1 cellular context compared by ENCODE assay signal in the genomic region with DNA sequence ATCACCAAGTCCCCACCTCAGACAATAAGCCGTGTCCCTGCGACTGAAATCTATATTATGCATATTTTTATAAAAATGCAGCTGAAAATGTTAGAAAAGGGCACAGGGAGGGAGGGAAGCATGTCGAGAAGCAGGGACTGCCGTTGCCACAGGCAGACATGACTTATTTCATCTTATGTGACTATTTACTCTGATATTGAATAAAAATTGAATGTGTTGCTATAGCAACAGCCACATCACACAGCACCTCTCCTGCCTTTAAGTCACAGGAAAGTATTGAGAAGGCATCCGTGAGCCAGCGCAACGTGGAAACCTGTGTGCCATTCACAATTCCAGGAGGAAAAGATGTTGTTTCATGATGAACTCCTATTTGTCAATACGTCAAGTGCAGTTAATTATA.
TF ChIP-seq lines count a peak whose summit lies in the region.

No MANE protein-coding gene starts in this region.

TF ChIP-seq in K562, 482 proteins besides CTCF, POLR2A, EP300 and RAD21 (continued from another document):
- TF ChIP-seq, protein P1, sequence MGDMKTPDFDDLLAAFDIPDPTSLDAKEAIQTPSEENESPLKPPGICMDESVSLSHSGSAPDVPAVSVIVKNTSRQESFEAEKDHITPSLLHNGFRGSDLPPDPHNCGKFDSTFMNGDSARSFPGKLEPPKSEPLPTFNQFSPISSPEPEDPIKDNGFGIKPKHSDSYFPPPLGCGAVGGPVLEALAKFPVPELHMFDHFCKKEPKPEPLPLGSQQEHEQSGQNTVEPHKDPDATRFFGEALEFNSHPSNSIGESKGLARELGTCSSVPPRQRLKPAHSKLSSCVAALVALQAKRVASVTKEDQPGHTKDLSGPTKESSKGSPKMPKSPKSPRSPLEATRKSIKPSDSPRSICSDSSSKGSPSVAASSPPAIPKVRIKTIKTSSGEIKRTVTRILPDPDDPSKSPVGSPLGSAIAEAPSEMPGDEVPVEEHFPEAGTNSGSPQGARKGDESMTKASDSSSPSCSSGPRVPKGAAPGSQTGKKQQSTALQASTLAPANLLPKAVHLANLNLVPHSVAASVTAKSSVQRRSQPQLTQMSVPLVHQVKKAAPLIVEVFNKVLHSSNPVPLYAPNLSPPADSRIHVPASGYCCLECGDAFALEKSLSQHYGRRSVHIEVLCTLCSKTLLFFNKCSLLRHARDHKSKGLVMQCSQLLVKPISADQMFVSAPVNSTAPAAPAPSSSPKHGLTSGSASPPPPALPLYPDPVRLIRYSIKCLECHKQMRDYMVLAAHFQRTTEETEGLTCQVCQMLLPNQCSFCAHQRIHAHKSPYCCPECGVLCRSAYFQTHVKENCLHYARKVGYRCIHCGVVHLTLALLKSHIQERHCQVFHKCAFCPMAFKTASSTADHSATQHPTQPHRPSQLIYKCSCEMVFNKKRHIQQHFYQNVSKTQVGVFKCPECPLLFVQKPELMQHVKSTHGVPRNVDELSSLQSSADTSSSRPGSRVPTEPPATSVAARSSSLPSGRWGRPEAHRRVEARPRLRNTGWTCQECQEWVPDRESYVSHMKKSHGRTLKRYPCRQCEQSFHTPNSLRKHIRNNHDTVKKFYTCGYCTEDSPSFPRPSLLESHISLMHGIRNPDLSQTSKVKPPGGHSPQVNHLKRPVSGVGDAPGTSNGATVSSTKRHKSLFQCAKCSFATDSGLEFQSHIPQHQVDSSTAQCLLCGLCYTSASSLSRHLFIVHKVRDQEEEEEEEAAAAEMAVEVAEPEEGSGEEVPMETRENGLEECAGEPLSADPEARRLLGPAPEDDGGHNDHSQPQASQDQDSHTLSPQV (IDR thresholded peaks at IDR 0.05) = no peak
- no peak for TF ChIP-seq ARNT (IDR thresholded peaks at IDR 0.05)
TF ChIP-seq in K562: peak in this region for 1.
